In genomic region chr7:134069187-134069586, GRCh38 we compare ENCODE assay signal across 32 cellular contexts. TPM values are rescaled to one million over a fixed set of nuclear protein-coding genes. Genes with fewer than 3 reads are reported as not detected.
"Had no signal": no experiment of that assay in that cellular context is flagged by ENCODE, and none has a peak within 500 bp of the region (broad histone marks: within the 10 kb centered on the region; RNA-seq: fewer than 3 reads in every experiment).

No MANE protein-coding gene starts in this region.

- H3K36me3 Mint-ChIP-seq: activated naive CD4-positive, alpha-beta T cell treated with anti-CD3 and anti-CD28 coated beads, Interleukin-2, amount 10 ng/mL, durations not matched to agents 7 days and 5 days had no signal

- H3K4me1 ChIP-seq: ascending aorta, breast epithelium, colonic mucosa had no signal

- H3K4me3 Mint-ChIP-seq: activated CD4-positive, alpha-beta memory T cell treated with anti-CD3 and anti-CD28 coated beads, Interleukin-2, amount 10 ng/mL, durations not matched to agents 7 days and 5 days; activated CD4-positive, alpha-beta T cell treated with anti-CD3 and anti-CD28 coated beads, Interleukin-2, amount 10 ng/mL, durations not matched to agents 7 days and 5 days; activated naive CD4-positive, alpha-beta T cell treated with anti-CD3 and anti-CD28 coated beads, Interleukin-2, amount 10 ng/mL, durations not matched to agents 7 days and 5 days; activated naive CD8-positive, alpha-beta T cell treated with anti-CD3 and anti-CD28 coated beads, Interleukin-2, amount 10 ng/mL, durations not matched to agents 7 days and 5 days; activated T-cell treated with anti-CD3 and anti-CD28 coated beads, Interleukin-2, amount 50 U/mL, for 24 hours; activated T-cell treated with anti-CD3 and anti-CD28 coated beads, Interleukin-2, amount 50 U/mL, for 72 hours; brain; endodermal cell; T-cell; T-helper 1 cell treated with Interleukin-12 subunit alpha and Interleukin-12 subunit beta and Interleukin-4 antibody, amounts not matched to agents 30 μg/mL and 1 μg/mL, for 36 hours had no signal

- H3K4me3 ChIP-seq: ascending aorta, breast epithelium, cardiac muscle cell, colonic mucosa, dorsolateral prefrontal cortex had no signal

- H3K9me3 ChIP-seq: ascending aorta, breast epithelium, colonic mucosa had no signal

- ATAC-seq: activated naive CD4-positive, alpha-beta T cell treated with anti-CD3 and anti-CD28 coated beads, Interleukin-2, amount 50 U/mL, for 72 hours; activated T-cell treated with anti-CD3 and anti-CD28 coated beads, Interleukin-2, amount 50 U/mL, for 72 hours; esophagus mucosa; T-cell had no signal

- H3K36me3 ChIP-seq: ascending aorta, breast epithelium, cardiac muscle cell, colonic mucosa had no signal

- H3K27ac Mint-ChIP-seq: activated CD4-positive, alpha-beta memory T cell treated with anti-CD3 and anti-CD28 coated beads, Interleukin-2, amount 10 ng/mL, durations not matched to agents 7 days and 5 days; activated CD4-positive, alpha-beta T cell treated with anti-CD3 and anti-CD28 coated beads, Interleukin-2, amount 10 ng/mL, durations not matched to agents 7 days and 5 days; activated naive CD4-positive, alpha-beta T cell treated with anti-CD3 and anti-CD28 coated beads, Interleukin-2, amount 10 ng/mL, durations not matched to agents 7 days and 5 days; activated naive CD8-positive, alpha-beta T cell treated with anti-CD3 and anti-CD28 coated beads, Interleukin-2, amount 10 ng/mL, durations not matched to agents 7 days and 5 days; activated T-cell treated with anti-CD3 and anti-CD28 coated beads, Interleukin-2, amount 50 U/mL, for 24 hours; activated T-cell treated with anti-CD3 and anti-CD28 coated beads, Interleukin-2, amount 50 U/mL, for 72 hours; brain; endodermal cell; T-cell; T-helper 1 cell treated with Interleukin-12 subunit alpha and Interleukin-12 subunit beta and Interleukin-4 antibody, amounts not matched to agents 30 μg/mL and 1 μg/mL, for 36 hours had no signal

- H3K9me3 Mint-ChIP-seq: activated CD4-positive, alpha-beta memory T cell treated with anti-CD3 and anti-CD28 coated beads, Interleukin-2, amount 10 ng/mL, durations not matched to agents 7 days and 5 days; activated CD4-positive, alpha-beta T cell treated with anti-CD3 and anti-CD28 coated beads, Interleukin-2, amount 10 ng/mL, durations not matched to agents 7 days and 5 days; activated naive CD4-positive, alpha-beta T cell treated with anti-CD3 and anti-CD28 coated beads, Interleukin-2, amount 10 ng/mL, durations not matched to agents 7 days and 5 days; activated T-cell treated with anti-CD3 and anti-CD28 coated beads, Interleukin-2, amount 50 U/mL, for 24 hours; endodermal cell; T-helper 1 cell treated with Interleukin-12 subunit alpha and Interleukin-12 subunit beta and Interleukin-4 antibody, amounts not matched to agents 30 μg/mL and 1 μg/mL, for 36 hours had no signal

- FAIRE-seq: frontal cortex had no signal

- H3K27ac ChIP-seq: ascending aorta, breast epithelium, cardiac muscle cell, colonic mucosa, dorsolateral prefrontal cortex had no signal

- H3K4me1 Mint-ChIP-seq: activated CD4-positive, alpha-beta memory T cell treated with anti-CD3 and anti-CD28 coated beads, Interleukin-2, amount 10 ng/mL, durations not matched to agents 7 days and 5 days; activated CD4-positive, alpha-beta T cell treated with anti-CD3 and anti-CD28 coated beads, Interleukin-2, amount 10 ng/mL, durations not matched to agents 7 days and 5 days; activated naive CD4-positive, alpha-beta T cell treated with anti-CD3 and anti-CD28 coated beads, Interleukin-2, amount 10 ng/mL, durations not matched to agents 7 days and 5 days; activated naive CD8-positive, alpha-beta T cell treated with anti-CD3 and anti-CD28 coated beads, Interleukin-2, amount 10 ng/mL, durations not matched to agents 7 days and 5 days; T-cell had no signal

- H3K27me3 ChIP-seq: ascending aorta, breast epithelium, cardiac muscle cell, colonic mucosa, dorsolateral prefrontal cortex had no signal

- DNase-seq: activated CD4-positive, alpha-beta memory T cell treated with anti-CD3 and anti-CD28 coated beads, Interleukin-2, amount 10 ng/mL, durations not matched to agents 7 days and 5 days; activated CD4-positive, alpha-beta T cell treated with anti-CD3 and anti-CD28 coated beads for 1 hour; activated CD4-positive, alpha-beta T cell treated with anti-CD3 and anti-CD28 coated beads for 4 hours; activated CD4-positive, alpha-beta T cell treated with anti-CD3 and anti-CD28 coated beads, Interleukin-2, amount 10 ng/mL, durations not matched to agents 7 days and 5 days; activated CD4-positive, alpha-beta T cell treated with anti-CD3 and anti-CD28 coated beads, Interleukin-2, amount 50 U/mL, for 4 hours; activated CD4-positive, CD25-positive, alpha-beta regulatory T cell; activated CD8-positive, alpha-beta memory T cell treated with anti-CD3 and anti-CD28 coated beads, Interleukin-2, amount 50 U/mL, for 48 hours; activated gamma-delta T cell; activated naive CD4-positive, alpha-beta T cell; activated naive CD4-positive, alpha-beta T cell treated with anti-CD3 and anti-CD28 coated beads, Interleukin-2, amount 10 ng/mL, durations not matched to agents 7 days and 5 days; activated naive CD8-positive, alpha-beta T cell treated with anti-CD3 and anti-CD28 coated beads, Interleukin-2, amount 10 ng/mL, durations not matched to agents 7 days and 5 days; activated T-cell treated with anti-CD3 and anti-CD28 coated beads for 4 hours; activated T-cell treated with anti-CD3 and anti-CD28 coated beads, Interleukin-2, amount 50 U/mL, for 24 hours; activated T-cell treated with anti-CD3 and anti-CD28 coated beads, Interleukin-2, amount 50 U/mL, for 72 hours; central memory CD4-positive, alpha-beta T cell; cerebellar nuclear complex; colonic mucosa; dorsolateral prefrontal cortex; effector memory CD4-positive, alpha-beta T cell; endodermal cell; foreskin fibroblast; head of caudate nucleus; T-cell; T1000 had no signal

- H3K27me3 Mint-ChIP-seq: activated CD4-positive, alpha-beta memory T cell treated with anti-CD3 and anti-CD28 coated beads, Interleukin-2, amount 10 ng/mL, durations not matched to agents 7 days and 5 days; activated CD4-positive, alpha-beta T cell treated with anti-CD3 and anti-CD28 coated beads, Interleukin-2, amount 10 ng/mL, durations not matched to agents 7 days and 5 days; activated naive CD4-positive, alpha-beta T cell treated with anti-CD3 and anti-CD28 coated beads, Interleukin-2, amount 10 ng/mL, durations not matched to agents 7 days and 5 days; activated naive CD8-positive, alpha-beta T cell treated with anti-CD3 and anti-CD28 coated beads, Interleukin-2, amount 10 ng/mL, durations not matched to agents 7 days and 5 days; activated T-cell treated with anti-CD3 and anti-CD28 coated beads, Interleukin-2, amount 50 U/mL, for 24 hours; brain; T-cell had no signal

RNA-seq across cellular contexts. Expression of gene LRGUK, which starts 58.0 kb away (rescaled TPM):
- total RNA-seq: ascending aorta had no signal
- polyA plus RNA-seq: cardiac muscle cell had no signal
